In genomic region chr7:22207724-22208225, GRCh38 we compare ENCODE assay signal across 20 cellular contexts.
"Had no signal": no experiment of that assay in that cellular context is flagged by ENCODE, and none has a peak within 500 bp of the region (broad histone marks: within the 10 kb centered on the region; RNA-seq: fewer than 3 reads in every experiment).

No MANE protein-coding gene starts in this region.

- H3K9me3 ChIP-seq: colonic mucosa, testis had no signal

- H3K36me3 ChIP-seq: colonic mucosa had no signal

- DNase-seq: activated CD4-positive, alpha-beta T cell treated with anti-CD3 and anti-CD28 coated beads, Interleukin-2, amount 10 ng/mL, durations not matched to agents 24 days and 14 days; activated CD8-positive, alpha-beta memory T cell treated with anti-CD3 and anti-CD28 coated beads, Interleukin-2, amount 50 U/mL, for 48 hours; activated effector memory CD4-positive, alpha-beta T cell treated with Interleukin-2 at 50 U/mL for 16 hours; activated naive CD4-positive, alpha-beta T cell treated with anti-CD3 and anti-CD28 coated beads, Interleukin-2, amount 10 ng/mL, durations not matched to agents 7 days and 5 days; activated naive CD8-positive, alpha-beta T cell treated with anti-CD3 and anti-CD28 coated beads, Interleukin-2, amount 50 U/mL, for 24 hours; activated T-cell treated with anti-CD3 and anti-CD28 coated beads, Interleukin-2, amount 50 U/mL, for 48 hours; anterior cingulate cortex; colonic mucosa; kidney; stimulated activated CD4-positive, alpha-beta T cell treated with anti-CD3 and anti-CD28 coated beads, Interleukin-15, amount 100 ng/mL, for 24 hours; stimulated activated CD4-positive, alpha-beta T cell treated with anti-CD3 and anti-CD28 coated beads, Interleukin-4, amount 100 ng/mL, for 1 hour; stimulated activated naive CD8-positive, alpha-beta T cell treated with anti-CD3 and anti-CD28 coated beads, Interleukin-15, amount 100 ng/mL, for 72 hours; T1000; testis had no signal

- H3K27me3 Mint-ChIP-seq: progenitor cell of endocrine pancreas had no signal

- H3K27ac Mint-ChIP-seq: activated CD4-positive, alpha-beta T cell treated with anti-CD3 and anti-CD28 coated beads, Interleukin-2, amount 10 ng/mL, durations not matched to agents 24 days and 14 days; activated naive CD4-positive, alpha-beta T cell treated with anti-CD3 and anti-CD28 coated beads, Interleukin-2, amount 10 ng/mL, durations not matched to agents 7 days and 5 days; activated naive CD8-positive, alpha-beta T cell treated with anti-CD3 and anti-CD28 coated beads, Interleukin-2, amount 50 U/mL, for 24 hours; progenitor cell of endocrine pancreas; stimulated activated naive CD8-positive, alpha-beta T cell treated with anti-CD3 and anti-CD28 coated beads, Interleukin-15, amount 100 ng/mL, for 72 hours had no signal

- H3K4me3 Mint-ChIP-seq: activated CD4-positive, alpha-beta T cell treated with anti-CD3 and anti-CD28 coated beads, Interleukin-2, amount 10 ng/mL, durations not matched to agents 24 days and 14 days; activated naive CD4-positive, alpha-beta T cell treated with anti-CD3 and anti-CD28 coated beads, Interleukin-2, amount 10 ng/mL, durations not matched to agents 7 days and 5 days; activated naive CD8-positive, alpha-beta T cell treated with anti-CD3 and anti-CD28 coated beads, Interleukin-2, amount 50 U/mL, for 24 hours; central memory CD8-positive, alpha-beta T cell; neural crest cell; stimulated activated naive CD8-positive, alpha-beta T cell treated with anti-CD3 and anti-CD28 coated beads, Interleukin-15, amount 100 ng/mL, for 72 hours had no signal

- H3K27ac ChIP-seq: colonic mucosa had no signal

- H3K27me3 ChIP-seq: colonic mucosa, testis had no signal

- H3K36me3 Mint-ChIP-seq: activated naive CD4-positive, alpha-beta T cell treated with anti-CD3 and anti-CD28 coated beads, Interleukin-2, amount 10 ng/mL, durations not matched to agents 7 days and 5 days had no signal

- H3K9me3 Mint-ChIP-seq: activated CD4-positive, alpha-beta T cell treated with anti-CD3 and anti-CD28 coated beads, Interleukin-2, amount 10 ng/mL, durations not matched to agents 24 days and 14 days; activated naive CD4-positive, alpha-beta T cell treated with anti-CD3 and anti-CD28 coated beads, Interleukin-2, amount 10 ng/mL, durations not matched to agents 7 days and 5 days; activated naive CD8-positive, alpha-beta T cell treated with anti-CD3 and anti-CD28 coated beads, Interleukin-2, amount 50 U/mL, for 24 hours; central memory CD8-positive, alpha-beta T cell; neural crest cell; stimulated activated naive CD8-positive, alpha-beta T cell treated with anti-CD3 and anti-CD28 coated beads, Interleukin-15, amount 100 ng/mL, for 72 hours had no signal

- ATAC-seq: activated naive CD8-positive, alpha-beta T cell treated with anti-CD3 and anti-CD28 coated beads, Interleukin-2, amount 50 U/mL, for 24 hours; left lobe of liver; stimulated activated naive CD8-positive, alpha-beta T cell treated with anti-CD3 and anti-CD28 coated beads, Interleukin-15, amount 100 ng/mL, for 72 hours had no signal

- FAIRE-seq: frontal cortex, kidney, urothelium cell line had no signal

- H3K4me1 Mint-ChIP-seq: activated CD4-positive, alpha-beta T cell treated with anti-CD3 and anti-CD28 coated beads, Interleukin-2, amount 10 ng/mL, durations not matched to agents 24 days and 14 days; activated naive CD4-positive, alpha-beta T cell treated with anti-CD3 and anti-CD28 coated beads, Interleukin-2, amount 10 ng/mL, durations not matched to agents 7 days and 5 days; central memory CD8-positive, alpha-beta T cell; stimulated activated naive CD8-positive, alpha-beta T cell treated with anti-CD3 and anti-CD28 coated beads, Interleukin-15, amount 100 ng/mL, for 72 hours had no signal

- H3K4me3 ChIP-seq: colonic mucosa, testis had no signal

- H3K4me1 ChIP-seq: colonic mucosa had no signal
